11 cellular contexts compared by ENCODE assay signal in genomic region chr3:177590826-177591225, GRCh38.
DNase-seq lines count a peak whose midpoint lies in the region; ATAC-seq and TF ChIP-seq lines count a peak whose summit lies in the region.
"Had no signal": no experiment of that assay in that cellular context is flagged by ENCODE, and none has a peak within 500 bp of the region (broad histone marks: within the 10 kb centered on the region; RNA-seq: fewer than 3 reads in every experiment).

No MANE protein-coding gene starts in this region.

- H3K4me3 Mint-ChIP-seq in nephron progenitor cell, result no peak overlapping the region

- peaks cover 24% of the 10 kb centered on the region for H3K9me3 Mint-ChIP-seq in nephron progenitor cell
- H3K9me3 Mint-ChIP-seq: CD4-positive, CD25-positive, alpha-beta regulatory T cell had no signal

- DNase-seq in M059J (ENCODE audit: low read depth) (peak; percentile 71), cerebellar cortex (ENCODE audit: low spot score) (peak; percentile 52), nephron progenitor cell (no peak), KBM-7 (no peak), NCI-H524 (lab: John Stamatoyannopoulos, UW) (no peak)
- DNase-seq in stimulated activated CD4-positive, alpha-beta T cell treated with anti-CD3 and anti-CD28 coated beads, Interleukin-4, amount 100 ng/mL, for 24 hours, result no peak
- DNase-seq: CD4-positive, CD25-positive, alpha-beta regulatory T cell; NCI-H1436 treated with DMSO at 0.1 percent for 48 hours; SIG-M5 had no signal

- H3K27ac Mint-ChIP-seq in nephron progenitor cell, result peak overlapping the region; percentile 81
- H3K27ac Mint-ChIP-seq: CD4-positive, CD25-positive, alpha-beta regulatory T cell had no signal

- in situ Hi-C loops in KBM-7 (cut with MboI; ENCODE audit: low pct_unique_long_range_greater_than_20kb, low sequenced_read_pairs), result no loop called here

- H3K36me3 Mint-ChIP-seq in nephron progenitor cell (ENCODE audit: low read depth), result peaks cover 17% of the 10 kb centered on the region
- H3K36me3 Mint-ChIP-seq: CD4-positive, CD25-positive, alpha-beta regulatory T cell had no signal

- H3K36me3 ChIP-seq in ACC112 (ENCODE audit: insufficient read depth, low read length), result no peaks in the 10 kb centered on the region

- no peaks in the 10 kb centered on the region for H3K79me2 ChIP-seq in ACC112 (ENCODE audit: control insufficient read depth, insufficient read depth, low read length, unreplicated experiment)

- no peak overlapping the region for H3K4me3 ChIP-seq in ACC112 (ENCODE audit: low read depth, low read length)

- H3K27me3 Mint-ChIP-seq in nephron progenitor cell (ENCODE audit: low read depth, poor library complexity), result peaks cover 10% of the 10 kb centered on the region
- H3K27me3 Mint-ChIP-seq: CD4-positive, CD25-positive, alpha-beta regulatory T cell had no signal

- H3K27ac ChIP-seq in ACC112 (ENCODE audit: low read depth, low read length), result peak overlapping the region; percentile 87

- H2AFZ ChIP-seq in ACC112 (ENCODE audit: low read length, unreplicated experiment), result no peak overlapping the region

- no peak for ATAC-seq in HG02623 (IDR thresholded peaks at IDR 0.05; ENCODE audit: unreplicated experiment)

- H3K4me1 ChIP-seq in ACC112 (ENCODE audit: control insufficient read depth, insufficient read depth, low read length, unreplicated experiment), result peaks cover 63% of the 10 kb centered on the region

- TF ChIP-seq CTCF in nephron progenitor cell (IDR thresholded peaks at IDR 0.05), result no peak

- H3K27me3 ChIP-seq in ACC112 (ENCODE audit: insufficient read depth, low read length), result no peaks in the 10 kb centered on the region

- H3K4me1 Mint-ChIP-seq in nephron progenitor cell, result peaks cover 49% of the 10 kb centered on the region

Comparison
In these comparisons a context has a peak if more than half of its experiments do, and no peak if none do; other contexts are left out.
1. DNase-seq: peak in M059J (single experiment) and cerebellar cortex (single experiment); none in nephron progenitor cell (single experiment), KBM-7 (single experiment), NCI-H524 (0 of 2) and stimulated activated CD4-positive, alpha-beta T cell treated with anti-CD3 and anti-CD28 coated beads, Interleukin-4, amount 100 ng/mL, for 24 hours (single experiment).